17 cellular contexts compared by ENCODE assay signal in the genomic region with DNA sequence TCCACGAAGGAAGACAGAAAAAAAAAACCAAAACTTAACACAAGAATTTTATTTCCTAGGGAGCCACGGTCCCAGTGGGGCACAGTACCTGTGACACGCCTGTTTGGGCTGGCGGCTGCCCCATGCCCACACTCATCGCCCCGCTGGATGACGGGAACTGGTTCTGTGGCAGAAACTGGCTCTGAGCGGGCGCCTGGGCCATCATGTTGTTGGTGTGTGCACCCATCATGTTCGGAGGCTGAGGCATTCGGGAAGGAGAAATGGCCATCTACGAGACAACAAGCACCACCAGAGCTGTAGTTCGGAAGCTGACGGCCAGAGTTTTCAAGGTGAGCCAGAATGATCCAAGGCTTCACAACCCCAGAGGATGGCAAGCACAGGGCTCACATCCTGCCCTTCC.
"Had no signal": no experiment of that assay in that cellular context is flagged by ENCODE, and none has a peak within 500 bp of the region (broad histone marks: within the 10 kb centered on the region; RNA-seq: fewer than 3 reads in every experiment).

No MANE protein-coding gene starts in this region.

- H3K4me3 Mint-ChIP-seq: activated CD4-positive, alpha-beta T cell treated with anti-CD3 and anti-CD28 coated beads, Interleukin-2, amount 10 ng/mL, durations not matched to agents 24 days and 14 days; activated naive CD8-positive, alpha-beta T cell treated with anti-CD3 and anti-CD28 coated beads for 36 hours; naive thymus-derived CD8-positive, alpha-beta T cell had no signal

- H3K9me3 ChIP-seq: body of pancreas, esophagus squamous epithelium, mucosa of descending colon, sigmoid colon, thyroid gland, uterus had no signal

- H3K27me3 Mint-ChIP-seq: activated CD4-positive, alpha-beta T cell treated with anti-CD3 and anti-CD28 coated beads, Interleukin-2, amount 10 ng/mL, durations not matched to agents 24 days and 14 days; activated naive CD8-positive, alpha-beta T cell treated with anti-CD3 and anti-CD28 coated beads for 36 hours; naive thymus-derived CD8-positive, alpha-beta T cell had no signal

- H3K27ac Mint-ChIP-seq: activated CD4-positive, alpha-beta T cell treated with anti-CD3 and anti-CD28 coated beads, Interleukin-2, amount 10 ng/mL, durations not matched to agents 24 days and 14 days had no signal

- H3K27me3 ChIP-seq: body of pancreas, esophagus squamous epithelium, sigmoid colon, thyroid gland, uterus had no signal

- ATAC-seq: body of pancreas; left colon; mucosa of descending colon; naive thymus-derived CD8-positive, alpha-beta T cell had no signal

- H3K4me3 ChIP-seq: body of pancreas, esophagus squamous epithelium, mucosa of descending colon, sigmoid colon, thyroid gland, uterus had no signal

- H3K36me3 ChIP-seq: uterus had no signal

- DNase-seq: activated CD4-positive, alpha-beta T cell treated with anti-CD3 and anti-CD28 coated beads, Interleukin-2, amount 10 ng/mL, durations not matched to agents 24 days and 14 days; activated CD4-positive, CD25-positive, alpha-beta regulatory T cell; activated CD8-positive, alpha-beta memory T cell treated with anti-CD3 and anti-CD28 coated beads, Interleukin-2, amount 50 U/mL, for 48 hours; activated naive CD8-positive, alpha-beta T cell treated with anti-CD3 and anti-CD28 coated beads for 36 hours; central memory CD4-positive, alpha-beta T cell; cortex of kidney; effector CD8-positive, alpha-beta T cell; esophagus squamous epithelium; left colon; mammary epithelial cell; mucosa of descending colon; naive thymus-derived CD8-positive, alpha-beta T cell; sigmoid colon; stimulated activated CD4-positive, alpha-beta T cell treated with anti-CD3 and anti-CD28 coated beads, Interleukin-1b, Interleukin-23, amount 100 ng/mL, for 48 hours had no signal

- H3K4me1 ChIP-seq: uterus had no signal

- H3K27ac ChIP-seq: body of pancreas, esophagus squamous epithelium, thyroid gland, uterus had no signal

- H3K9me3 Mint-ChIP-seq: activated CD4-positive, alpha-beta T cell treated with anti-CD3 and anti-CD28 coated beads, Interleukin-2, amount 10 ng/mL, durations not matched to agents 24 days and 14 days; activated naive CD8-positive, alpha-beta T cell treated with anti-CD3 and anti-CD28 coated beads for 36 hours; naive thymus-derived CD8-positive, alpha-beta T cell had no signal

- H3K4me1 Mint-ChIP-seq: activated CD4-positive, alpha-beta T cell treated with anti-CD3 and anti-CD28 coated beads, Interleukin-2, amount 10 ng/mL, durations not matched to agents 24 days and 14 days; activated naive CD8-positive, alpha-beta T cell treated with anti-CD3 and anti-CD28 coated beads for 36 hours had no signal
